Comparison of ENCODE assay signal across 10 cellular contexts in the genomic region with DNA sequence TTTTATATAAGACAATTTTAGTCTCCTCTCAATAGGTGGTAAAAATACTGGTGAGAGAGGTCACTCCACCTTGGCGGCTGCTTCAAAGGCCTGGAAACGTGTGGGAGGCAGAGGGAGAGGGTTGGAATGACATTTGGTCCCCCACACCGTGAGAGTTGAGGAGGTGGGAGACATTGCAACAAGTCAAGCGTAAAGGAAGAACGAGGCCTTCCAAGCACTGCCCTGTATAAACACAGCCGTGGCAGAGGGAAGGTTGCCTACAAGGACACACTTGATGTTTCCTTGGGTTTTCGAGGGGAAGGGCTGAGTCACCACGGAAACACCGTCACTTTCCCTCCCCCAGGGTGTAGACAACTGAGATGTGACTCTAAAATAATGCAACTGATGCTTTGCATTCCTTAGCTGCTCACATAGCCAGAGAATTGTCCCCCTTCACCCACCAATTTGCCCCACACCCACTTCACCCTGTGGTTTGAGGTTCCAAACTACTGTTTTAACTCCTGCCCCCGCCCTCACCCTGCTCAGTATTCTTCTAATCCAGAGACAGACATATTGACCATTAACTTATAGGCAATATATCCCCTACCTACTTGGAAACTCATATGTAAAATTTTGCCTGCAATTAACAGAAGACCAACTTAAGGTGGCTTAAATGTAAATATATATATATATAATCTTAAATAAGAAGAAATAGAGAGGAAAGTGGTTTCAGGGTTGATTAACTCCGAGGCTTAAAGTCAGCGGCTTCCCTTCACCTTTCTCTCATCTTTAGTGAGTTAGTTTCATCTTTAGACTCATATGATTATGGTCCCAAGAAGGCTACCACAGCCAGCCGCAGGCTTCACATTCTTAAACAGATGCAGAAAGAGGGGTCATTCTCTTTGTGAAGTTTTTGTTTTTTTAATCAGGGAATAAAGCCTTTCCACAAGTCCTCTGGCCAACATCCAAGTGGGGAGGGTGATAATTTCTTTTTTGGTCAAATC. TPM values are rescaled to one million over a fixed set of nuclear protein-coding genes. Genes with fewer than 3 reads are reported as not detected.
A peak's percentile ranks its signal among the peaks of the same experiment; 100 is the strongest.
DNase-seq lines count a peak whose midpoint lies in the region; ATAC-seq and TF ChIP-seq lines count a peak whose summit lies in the region.
"Had no signal": no experiment of that assay in that cellular context is flagged by ENCODE, and none has a peak within 500 bp of the region (broad histone marks: within the 10 kb centered on the region; RNA-seq: fewer than 3 reads in every experiment).

No MANE protein-coding gene starts in this region.

- H3K9me3 Mint-ChIP-seq in chondrocyte (ENCODE audit: low read depth) = no peaks in the 10 kb centered on the region
- no peaks in the 10 kb centered on the region for H3K9me3 Mint-ChIP-seq in activated CD8-positive, alpha-beta memory T cell treated with anti-CD3 and anti-CD28 coated beads, Interleukin-2, amount 10 ng/mL, durations not matched to agents 7 days and 5 days (ENCODE audit: low read depth)

- no peak overlapping the region for H3K4me3 Mint-ChIP-seq in chondrocyte (ENCODE audit: unreplicated experiment)
- no peak overlapping the region for H3K4me3 Mint-ChIP-seq in activated CD8-positive, alpha-beta memory T cell treated with anti-CD3 and anti-CD28 coated beads, Interleukin-2, amount 10 ng/mL, durations not matched to agents 7 days and 5 days

- H3K4me1 ChIP-seq in esophagus squamous epithelium = no peaks in the 10 kb centered on the region

- H3K4me3 ChIP-seq in esophagus squamous epithelium = no peak overlapping the region

- DNase-seq in HT1080 (ENCODE audit: low read depth) (peak; percentile 93), chondrocyte (ENCODE audit: low spot score) (no peak), stromal cell of bone marrow (ENCODE audit: low read depth) (peak; percentile 27), esophagus squamous epithelium (lab: John Stamatoyannopoulos, UW) (no peak), NCI-H510A treated with DMSO at 0.1 percent for 48 hours (lab: John Stamatoyannopoulos, UW) (no peak)
- no peak for DNase-seq in activated CD8-positive, alpha-beta memory T cell treated with anti-CD3 and anti-CD28 coated beads, Interleukin-2, amount 10 ng/mL, durations not matched to agents 7 days and 5 days
- DNase-seq: caudate nucleus, DMS79, T-helper 9 cell had no signal

- no peak for TF ChIP-seq CTCF in chondrocyte (IDR thresholded peaks at IDR 0.05)
- TF ChIP-seq CTCF in esophagus squamous epithelium (IDR thresholded peaks at IDR 0.05) = no peak

- H3K4me1 Mint-ChIP-seq in chondrocyte (ENCODE audit: low read depth) = peaks cover 43% of the 10 kb centered on the region
- H3K4me1 Mint-ChIP-seq in activated CD8-positive, alpha-beta memory T cell treated with anti-CD3 and anti-CD28 coated beads, Interleukin-2, amount 10 ng/mL, durations not matched to agents 7 days and 5 days = no peaks in the 10 kb centered on the region

- 45 to 57% methylated on average over 13 of the region's 13 CpGs for WGBS in esophagus squamous epithelium, 2 donors

- H3K36me3 ChIP-seq in esophagus squamous epithelium = no peaks in the 10 kb centered on the region

- H3K27ac ChIP-seq in esophagus squamous epithelium = no peak overlapping the region

- no peaks in the 10 kb centered on the region for H3K36me3 Mint-ChIP-seq in chondrocyte (ENCODE audit: low read depth)
- H3K36me3 Mint-ChIP-seq in activated CD8-positive, alpha-beta memory T cell treated with anti-CD3 and anti-CD28 coated beads, Interleukin-2, amount 10 ng/mL, durations not matched to agents 7 days and 5 days = no peaks in the 10 kb centered on the region

- H3K27ac Mint-ChIP-seq in chondrocyte (ENCODE audit: unreplicated experiment) = peak overlapping the region; percentile 76
- no peak overlapping the region for H3K27ac Mint-ChIP-seq in activated CD8-positive, alpha-beta memory T cell treated with anti-CD3 and anti-CD28 coated beads, Interleukin-2, amount 10 ng/mL, durations not matched to agents 7 days and 5 days

- no peaks in the 10 kb centered on the region for H3K9me3 ChIP-seq in esophagus squamous epithelium

- H3K27me3 ChIP-seq in esophagus squamous epithelium = no peaks in the 10 kb centered on the region

- intact Hi-C loops in esophagus squamous epithelium (cut with DNase I) = no loop called here

- H3K27me3 Mint-ChIP-seq in chondrocyte (ENCODE audit: low read depth) = peaks cover 6% of the 10 kb centered on the region
- H3K27me3 Mint-ChIP-seq in activated CD8-positive, alpha-beta memory T cell treated with anti-CD3 and anti-CD28 coated beads, Interleukin-2, amount 10 ng/mL, durations not matched to agents 7 days and 5 days = no peaks in the 10 kb centered on the region

- CTCF ChIA-PET in activated CD8-positive, alpha-beta memory T cell treated with anti-CD3 and anti-CD28 coated beads, Interleukin-2, amount 10 ng/mL, durations not matched to agents 7 days and 5 days (lab: Charles Lee) = no interaction called here

- ATAC-seq in GM19035 (IDR thresholded peaks at IDR 0.05; ENCODE audit: unreplicated experiment) = peak; percentile 68
- no peak for ATAC-seq in activated CD8-positive, alpha-beta memory T cell treated with anti-CD3 and anti-CD28 coated beads, Interleukin-2, amount 10 ng/mL, durations not matched to agents 7 days and 5 days

- no peak for TF ChIP-seq POLR2A in esophagus squamous epithelium (IDR thresholded peaks at IDR 0.05)

RNA-seq across cellular contexts. Expression of a gene that starts 54.1 kb away (rescaled TPM):
- 11.9 and 12.5 TPM in 2 replicates for total RNA-seq in HT1080 (2014; rRNA removed; shearing (Covaris generic))
- 9.3 and 11.1 TPM in 2 replicates for polyA plus RNA-seq in HT1080 (2015; cell fraction: cytosol; rRNA removed)
- polyA plus RNA-seq in HT1080 (2015; cell fraction: nucleus; rRNA removed) = 7.6 and 8.6 TPM in 2 replicates
- total RNA-seq in chondrocyte (2.0 to 4.4 TPM (median 4.1 TPM) in 3 replicates), esophagus squamous epithelium (1 to 10 TPM in 1 of 4 donors, under 1 TPM in 3; 0.15 to 1.1 (median 0.84) TPM)
- total RNA-seq in activated CD8-positive, alpha-beta memory T cell treated with anti-CD3 and anti-CD28 coated beads, Interleukin-2, amount 10 ng/mL, durations not matched to agents 7 days and 5 days = not detected

Comparison
In these comparisons a context has a peak if more than half of its experiments do, and no peak if none do; other contexts are left out.
1. DNase-seq: peak in HT1080 (single experiment) and stromal cell of bone marrow (single experiment); none in chondrocyte (single experiment), esophagus squamous epithelium (single experiment), NCI-H510A treated with DMSO at 0.1 percent for 48 hours (single experiment) and activated CD8-positive, alpha-beta memory T cell treated with anti-CD3 and anti-CD28 coated beads, Interleukin-2, amount 10 ng/mL, durations not matched to agents 7 days and 5 days (single experiment).